8 cellular contexts compared by ENCODE assay signal in the genomic region with DNA sequence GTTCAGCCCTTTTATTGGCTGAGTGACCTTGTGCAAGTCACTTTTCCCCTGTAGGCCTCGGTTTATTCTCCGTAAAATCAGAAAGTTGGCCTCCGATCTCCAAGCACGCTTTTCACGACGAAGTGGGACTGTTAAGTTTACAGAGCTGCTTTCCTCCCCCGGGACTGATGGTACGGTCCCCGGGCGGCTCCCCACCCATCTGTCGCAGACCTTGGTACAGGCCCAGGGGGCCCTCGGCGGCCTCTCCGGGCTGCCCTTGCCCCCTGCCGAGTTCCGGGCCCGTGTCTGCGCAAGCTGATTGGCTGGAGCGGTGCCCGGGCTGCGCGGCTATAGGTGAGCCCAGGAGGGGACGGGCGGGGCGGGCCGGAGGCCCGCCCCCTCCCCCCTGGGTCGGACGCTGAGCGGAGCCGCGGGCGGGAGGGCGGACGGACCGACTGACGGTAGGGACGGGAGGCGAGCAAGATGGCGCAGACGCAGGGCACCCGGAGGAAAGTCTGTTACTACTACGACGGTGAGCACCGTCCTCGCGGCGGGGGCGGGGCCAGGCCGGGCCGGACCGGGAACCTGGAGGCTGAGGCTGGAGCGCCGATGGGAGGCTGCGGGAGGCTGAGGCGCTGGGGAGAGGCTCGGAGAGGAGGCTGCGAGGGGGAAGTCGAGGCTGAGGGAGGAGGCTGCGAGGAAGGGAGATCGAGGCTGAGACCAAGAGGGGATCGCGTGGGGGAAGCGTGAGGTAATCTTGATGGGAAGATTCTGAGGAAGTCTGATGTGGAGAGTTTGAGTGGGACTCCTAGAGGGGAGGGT. TPM values are rescaled to one million over a fixed set of nuclear protein-coding genes. Genes with fewer than 3 reads are reported as not detected.
A peak's percentile ranks its signal among the peaks of the same experiment; 100 is the strongest.
DNase-seq lines count a peak whose midpoint lies in the region; ATAC-seq and TF ChIP-seq lines count a peak whose summit lies in the region.

A gene (plus strand): TSS at position 376 of the 801 bp plus-strand sequence. CDS start 87 bp downstream, at position 463.

- H3K27ac ChIP-seq in cingulate gyrus (ENCODE audit: low read depth, low read length), result peak within 1 kb of the TSS; percentile 83

- no peaks in the 10 kb centered on the region for H3K27me3 ChIP-seq in BJ (ENCODE audit: control insufficient read depth, insufficient read depth, low read length)

- DNase-seq in BJ (ENCODE audit: low read depth), result peak; percentile 59
- peak; percentile 96 for DNase-seq in GM19240 (ENCODE audit: insufficient read length, low spot score)
- peak; percentile 84 for DNase-seq in NCI-H524 treated with DMSO at 0.1 percent for 48 hours (lab: John Stamatoyannopoulos, UW)
- peak; percentile 93 to 96 for DNase-seq in activated CD4-positive, alpha-beta T cell treated with anti-CD3 and anti-CD28 coated beads for 4 hours
- DNase-seq in kidney tubule cell (ENCODE audit: low spot score), result peak; percentile 98
- peak; percentile 93 for DNase-seq in stimulated activated CD4-positive, alpha-beta T cell treated with anti-CD3 and anti-CD28 coated beads, Interleukin-1b, Interleukin-23, amount 100 ng/mL, for 1 hour (ENCODE audit: low read depth in 2 of 2)

- CTCF ChIA-PET in BJ (lab: Yijun Ruan, JAX), result interaction anchor here (0.5 to 1.5 kb wide), 4 partner anchors 24 to 75 kb away, joined by 3 to 5 read pairs (median 4); no protein-coding TSS in a partner anchor

- peak; percentile 92 for ATAC-seq in HG03457 (IDR thresholded peaks at IDR 0.05; ENCODE audit: unreplicated experiment)

- no peak for TF ChIP-seq CTCF in BJ (IDR thresholded peaks at IDR 0.05; ENCODE audit: insufficient read depth, low read depth, low read length)

- peak within 1 kb of the TSS; percentile 97 for H3K4me3 ChIP-seq in BJ (ENCODE audit: low read depth, low read length)

- H3K36me3 ChIP-seq in BJ (ENCODE audit: control insufficient read depth, insufficient read depth, low read length), result no peaks in the 10 kb centered on the region; the same call in 1 of the 2 replicates

- POLR2A ChIA-PET in BJ (lab: Charles Lee), result interaction anchor here (0.6 kb wide), 1 partner anchor 80 kb away, joined by 3 read pairs; no protein-coding TSS in a partner anchor

RNA-seq across cellular contexts. Expression of the gene that starts here (rescaled TPM):
- 155 and 185 TPM in 2 replicates for polyA plus RNA-seq in BJ (2011; rRNA removed)
- polyA minus RNA-seq in BJ (2011; rRNA and poly(A)+ RNA removed), result 69.8 and 89.1 TPM in 2 replicates

Comparison
In these comparisons a context has a peak if more than half of its experiments do, and no peak if none do; other contexts are left out.
1. Peak in every context shown above with its lines: DNase-seq, ATAC-seq, H3K4me3 ChIP-seq and H3K27ac ChIP-seq.